ENCODE assay signal across 17 cellular contexts in genomic region chr3:187763850-187764648, GRCh38. TPM values are rescaled to one million over a fixed set of nuclear protein-coding genes. Genes with fewer than 3 reads are reported as not detected.
DNase-seq lines count a peak whose midpoint lies in the region; ATAC-seq and TF ChIP-seq lines count a peak whose summit lies in the region.
"Had no signal": no experiment of that assay in that cellular context is flagged by ENCODE, and none has a peak within 500 bp of the region (broad histone marks: within the 10 kb centered on the region; RNA-seq: fewer than 3 reads in every experiment).

No MANE protein-coding gene starts in this region.

- H3K27me3 Mint-ChIP-seq in endodermal cell (ENCODE audit: insufficient read depth), result peaks cover 34% of the 10 kb centered on the region
- H3K27me3 Mint-ChIP-seq: IgD-negative memory B cell had no signal

- no peak overlapping the region for H3K4me3 ChIP-seq in endodermal cell (ENCODE audit: low read length)
- H3K4me3 ChIP-seq: SJSA1, vagina had no signal

- H3K27ac Mint-ChIP-seq in endodermal cell, result peak overlapping the region; percentile 2
- H3K27ac Mint-ChIP-seq: IgD-negative memory B cell had no signal

- no peak overlapping the region for H3K27ac ChIP-seq in endodermal cell (ENCODE audit: low read depth, low read length)
- H3K27ac ChIP-seq: neutrophil, SJSA1, vagina had no signal

- H3K9me3 ChIP-seq in endodermal cell (ENCODE audit: control insufficient read depth, low read length), result no peaks in the 10 kb centered on the region
- H3K9me3 ChIP-seq: neutrophil, SJSA1, vagina had no signal

- peak; percentile 82 for DNase-seq in G401 (ENCODE audit: low spot score)
- DNase-seq in M059J (ENCODE audit: low read depth), result peak; percentile 5
- no peak for DNase-seq in endodermal cell
- DNase-seq in omental fat pad (ENCODE audit: low spot score), result no peak
- no peak for DNase-seq in RPMI8226
- DNase-seq in kidney glomerular epithelial cell (lab: John Stamatoyannopoulos, UW), result no peak
- no peak for DNase-seq in ACHN
- DNase-seq: activated CD8-positive, alpha-beta memory T cell treated with anti-CD3 and anti-CD28 coated beads for 24 hours; HCEC 1CT; left colon; NCI-H2029 treated with DMSO at 0.1 percent for 48 hours; stimulated activated naive CD4-positive, alpha-beta T cell had no signal

- in situ Hi-C loops in G401 (cut with HindIII; ENCODE audit: low sequenced_read_pairs) (no loop called here), ACHN (cut with HindIII; ENCODE audit: low pct_ligation_motif_present, low pct_unique_long_range_greater_than_20kb, low sequenced_read_pairs) (no loop called here)

- H3K4me1 Mint-ChIP-seq in endodermal cell, result peaks cover 39% of the 10 kb centered on the region
- H3K4me1 Mint-ChIP-seq: IgD-negative memory B cell had no signal

- 83 to 84% methylated on average over 6 to 7 of the region's 7 CpGs for WGBS in endodermal cell (ENCODE audit: insufficient coverage in 1 of 2, insufficient read length in 1 of 2), 2 experiments

- no peaks in the 10 kb centered on the region for H3K36me3 ChIP-seq in endodermal cell (ENCODE audit: control insufficient read depth, insufficient read depth, low read length)
- H3K36me3 ChIP-seq: neutrophil, SJSA1, vagina had no signal

- H3K27me3 ChIP-seq in endodermal cell (ENCODE audit: control insufficient read depth, insufficient read depth, low read length, poor library complexity, severe bottlenecking), result peaks cover 40% of the 10 kb centered on the region
- H3K27me3 ChIP-seq: neutrophil, SJSA1, vagina had no signal

- no peaks in the 10 kb centered on the region for H3K36me3 Mint-ChIP-seq in endodermal cell (ENCODE audit: low read depth)

- no peak overlapping the region for H3K9ac ChIP-seq in endodermal cell (ENCODE audit: extremely low read depth, low read length, poor library complexity, severe bottlenecking)

- H3K4me3 Mint-ChIP-seq in endodermal cell, result no peak overlapping the region
- H3K4me3 Mint-ChIP-seq: IgD-negative memory B cell had no signal

- H3K4me1 ChIP-seq in endodermal cell (ENCODE audit: control insufficient read depth, insufficient read depth, low read length), result peaks cover 11% of the 10 kb centered on the region
- H3K4me1 ChIP-seq: vagina had no signal

- TF ChIP-seq CTCF in endodermal cell (conservative IDR thresholded peaks at IDR 0.05) (no peak), omental fat pad (IDR thresholded peaks at IDR 0.05) (no peak)

- ATAC-seq in omental fat pad (ENCODE audit: low FRiP score), result peak; percentile 51
- ATAC-seq: left colon, sciatic nerve had no signal

- no peaks in the 10 kb centered on the region for H3K9me3 Mint-ChIP-seq in endodermal cell

RNA-seq across cellular contexts. Expression of gene BCL6, which starts 18.8 kb away (rescaled TPM):
- total RNA-seq in G401 (2014; rRNA removed; shearing (Covaris generic)), result 0.18 and 1.3 TPM in 2 replicates
- total RNA-seq in M059J (2014; rRNA removed; shearing (Covaris generic)), result 15.4 and 19.2 TPM in 2 replicates
- total RNA-seq in endodermal cell (1 to 10 TPM; 3.8 to 3.9 TPM), omental fat pad (100 to 1,000 TPM; 148 to 323 (median 179) TPM)
- polyA plus RNA-seq in endodermal cell (2013, experiment 1 of 2), result 12.9 TPM
- 8.9 TPM for polyA plus RNA-seq in endodermal cell (2013, experiment 2 of 2)

Comparison
In these comparisons a context has a peak if more than half of its experiments do, and no peak if none do; other contexts are left out.
1. DNase-seq: peak in G401 (single experiment) and M059J (single experiment); none in endodermal cell (single experiment), omental fat pad (single experiment), RPMI8226 (single experiment), kidney glomerular epithelial cell (single experiment) and ACHN (single experiment).